ENCODE assay signal across 9 cellular contexts in the genomic region with DNA sequence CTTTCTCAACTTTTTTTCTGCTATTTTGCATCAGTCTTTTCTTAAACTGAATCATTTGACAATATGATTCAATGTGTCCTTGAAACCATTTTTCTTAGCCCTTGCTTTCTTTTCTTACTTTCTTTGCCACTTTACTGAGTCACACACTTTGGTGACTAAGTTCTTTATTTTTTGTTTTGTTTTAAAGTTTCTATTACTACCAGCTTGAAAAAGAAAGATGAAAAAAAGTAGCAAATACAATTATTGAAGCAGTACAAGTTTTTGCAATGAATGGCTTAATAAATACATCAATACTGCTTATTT.
DNase-seq lines count a peak whose midpoint lies in the region; ATAC-seq, FAIRE-seq and TF ChIP-seq lines count a peak whose summit lies in the region.
"Had no signal": no experiment of that assay in that cellular context is flagged by ENCODE, and none has a peak within 500 bp of the region (broad histone marks: within the 10 kb centered on the region; RNA-seq: fewer than 3 reads in every experiment).

No MANE protein-coding gene starts in this region.

- CTCF ChIA-PET in HepG2 (lab: Yijun Ruan, JAX; ENCODE audit: low intra/inter-chr PET ratio, low total read pairs) (interaction anchor here (0.6 kb wide), 1 partner anchor 198 kb away, joined by 3 read pairs; no protein-coding TSS in a partner anchor), RWPE1 (lab: Yijun Ruan, JAX) (no interaction called here), PC-9 (lab: Charles Lee) (interaction anchor here (0.6 kb wide), 1 partner anchor 38 kb away, joined by 4 read pairs; no protein-coding TSS in a partner anchor)

- ATAC-seq in HepG2 (no peak), right lobe of liver (no peak), aorta (ENCODE audit: low FRiP score) (no peak)

- H3K4me3 ChIP-seq in HepG2 (replicated peaks in 1 of 3; ENCODE audit: insufficient read depth in 1 of 3, low read depth in 2 of 3, low read length in 3 of 3) (no peak overlapping the region), right lobe of liver (no peak overlapping the region), esophagus squamous epithelium (no peak overlapping the region), aorta (ENCODE audit: low read length in 2 of 2) (no peak overlapping the region), PC-9 (no peak overlapping the region)

- BruUV-seq in HepG2 (replicated peaks; lab: Mats Ljungman, UMichigan) (no TSS peak), PC-9 (replicated peaks; lab: Mats Ljungman, UMichigan) (no TSS peak)

- no peaks in the 10 kb centered on the region; a peak in 1 of 5 replicates for H3K27me3 ChIP-seq in HepG2 (ENCODE audit: control insufficient read depth in 1 of 2, insufficient read depth in 2 of 2, low read length in 2 of 2)
- H3K27me3 ChIP-seq in right lobe of liver, result no peaks in the 10 kb centered on the region
- H3K27me3 ChIP-seq in esophagus squamous epithelium, result no peaks in the 10 kb centered on the region
- H3K27me3 ChIP-seq in aorta (ENCODE audit: control insufficient read depth in 1 of 2, insufficient read depth in 2 of 2, low read length in 1 of 2), result no peaks in the 10 kb centered on the region
- H3K27me3 ChIP-seq in PC-9 (ENCODE audit: insufficient read depth, low read depth), result no peaks in the 10 kb centered on the region

- in situ Hi-C loops in HepG2 (cut with HindIII; ENCODE audit: extremely low pct_ligation_motif_present, low pct_unique_long_range_greater_than_20kb), result no loop called here

- H3K36me3 ChIP-seq in HepG2 (replicated peaks in 1 of 2; ENCODE audit: control insufficient read depth in 1 of 2, insufficient read depth in 2 of 2, low read length in 2 of 2) (no peaks in the 10 kb centered on the region), right lobe of liver (no peaks in the 10 kb centered on the region), esophagus squamous epithelium (no peaks in the 10 kb centered on the region), aorta (ENCODE audit: control insufficient read depth in 1 of 2, insufficient read depth in 2 of 2, low read length in 1 of 2) (no peaks in the 10 kb centered on the region), PC-9 (ENCODE audit: low read depth) (no peaks in the 10 kb centered on the region)

- no peak overlapping the region for H3K4me2 ChIP-seq in HepG2 (ENCODE audit: low read depth, low read length)
- H3K4me2 ChIP-seq in PC-9, result no peak overlapping the region

- H4K20me1 ChIP-seq in HepG2 (ENCODE audit: insufficient read depth, low read length) (no peaks in the 10 kb centered on the region), PC-9 (ENCODE audit: insufficient read depth) (no peaks in the 10 kb centered on the region)

- TF ChIP-seq POLR2A in HepG2 (IDR thresholded peaks at IDR 0.05; ENCODE audit: insufficient read depth in 1 of 2, low read depth in 2 of 2, low read length in 2 of 2) (no peak), right lobe of liver (IDR thresholded peaks at IDR 0.05) (no peak), esophagus squamous epithelium (IDR thresholded peaks at IDR 0.05) (no peak)

- H3K4me1 ChIP-seq in HepG2 (ENCODE audit: insufficient read depth, low read length) (no peaks in the 10 kb centered on the region), right lobe of liver (no peaks in the 10 kb centered on the region), esophagus squamous epithelium (peaks cover 0 to 47% (median 12%) of the 10 kb centered on the region in 3 donors), aorta (ENCODE audit: control insufficient read depth in 1 of 2, insufficient read depth in 2 of 2, low read length in 2 of 2) (peaks cover 2 to 17% of the 10 kb centered on the region in 2 donors), PC-9 (replicated peaks; ENCODE audit: insufficient read depth) (no peaks in the 10 kb centered on the region)

- intact Hi-C loops in HepG2 (cut with micrococcal nuclease; ENCODE audit: unreplicated experiment) (no loop called here), right lobe of liver (cut with DNase I) (no loop called here), esophagus squamous epithelium (cut with DNase I) (no loop called here), aorta (cut with DNase I) (loop anchor here in 1 of 2 donors (5.0 kb wide), 1 partner anchor 57 kb away; no protein-coding TSS in a partner anchor), PC-9 (cut with micrococcal nuclease; ENCODE audit: unreplicated experiment) (no loop called here)

- POLR2A ChIA-PET in HepG2 (lab: Yijun Ruan, JAX) (no interaction called here), RWPE1 (lab: Yijun Ruan, JAX; ENCODE audit: low non-redundant PET) (no interaction called here), PC-9 (lab: Charles Lee; ENCODE audit: unreplicated experiment) (no interaction called here)

- H3K79me2 ChIP-seq in HepG2 (ENCODE audit: insufficient read depth, low read length) (no peaks in the 10 kb centered on the region), PC-9 (ENCODE audit: low read depth) (no peaks in the 10 kb centered on the region)

- peak; percentile 26 for FAIRE-seq in HepG2 (lab: Jason Lieb, UNC)

- H3F3A ChIP-seq in PC-9 (ENCODE audit: insufficient read depth, low read depth), result no peaks in the 10 kb centered on the region

- no peak for TF ChIP-seq CTCF in HepG2 (CRISPR knock-in tag; IDR thresholded peaks at IDR 0.05)
- TF ChIP-seq CTCF in right lobe of liver (IDR thresholded peaks at IDR 0.05), result no peak
- no peak for TF ChIP-seq CTCF in esophagus squamous epithelium (IDR thresholded peaks at IDR 0.05)
- no peak for TF ChIP-seq CTCF in RWPE1 (conservative IDR thresholded peaks at IDR 0.05; ENCODE audit: low read depth)
- TF ChIP-seq CTCF in PC-9 (conservative IDR thresholded peaks at IDR 0.05), result no peak

- TF ChIP-seq EP300 in HepG2 (IDR thresholded peaks at IDR 0.05; ENCODE audit: low read depth in 2 of 2, low read length in 2 of 2), result no peak
- no peak for TF ChIP-seq EP300 in HepG2 (CRISPR knock-in tag; IDR thresholded peaks at IDR 0.05; ENCODE audit: borderline replicate concordance)

- no peak overlapping the region for H3K9ac ChIP-seq in HepG2 (ENCODE audit: insufficient read depth, low read depth, low read length)

- H3K9me2 ChIP-seq in PC-9 (ENCODE audit: insufficient read depth), result no peaks in the 10 kb centered on the region; the same call in 1 of the 2 replicates

- H3K9me3 ChIP-seq in HepG2 (ENCODE audit: low read length) (no peaks in the 10 kb centered on the region), right lobe of liver (no peaks in the 10 kb centered on the region), esophagus squamous epithelium (no peaks in the 10 kb centered on the region), aorta (ENCODE audit: control insufficient read depth, low read length) (no peaks in the 10 kb centered on the region), PC-9 (ENCODE audit: insufficient read depth, low read depth) (no peaks in the 10 kb centered on the region)

- TF ChIP-seq RAD21 in HepG2 (CRISPR knock-in tag; IDR thresholded peaks at IDR 0.05), result no peak

- H2AFZ ChIP-seq in HepG2 (ENCODE audit: low read length) (no peak overlapping the region), PC-9 (no peak overlapping the region)

- DNase-seq in HepG2 (ENCODE audit: low spot score) (no peak), right lobe of liver (no peak), M059J (ENCODE audit: low read depth) (peak; percentile 59), esophagus squamous epithelium (lab: John Stamatoyannopoulos, UW) (no peak), aorta (no peak), mesenteric fat pad (ENCODE audit: low spot score) (no peak), RWPE1 (ENCODE audit: low spot score) (no peak), PC-9 (no peak)
- DNase-seq: NCI-H2107 had no signal

- H3K27ac ChIP-seq in HepG2 (ENCODE audit: extremely low read length, insufficient read depth, low read length) (no peak overlapping the region), right lobe of liver (no peak overlapping the region), esophagus squamous epithelium (peak overlapping the region in 3 of 4 donors; percentile 66 to 86 (median 74)), aorta (ENCODE audit: low read depth in 1 of 2, low read length in 2 of 2) (peak overlapping the region; percentile 96 to 100), RWPE1 (no peak overlapping the region), PC-9 (no peak overlapping the region)

TF ChIP-seq in HepG2, 621 proteins besides CTCF, POLR2A, EP300 and RAD21:
- no peak for TF ChIP-seq NFKBIZ (CRISPR knock-in tag; IDR thresholded peaks at IDR 0.05)
- TF ChIP-seq, protein P1, sequence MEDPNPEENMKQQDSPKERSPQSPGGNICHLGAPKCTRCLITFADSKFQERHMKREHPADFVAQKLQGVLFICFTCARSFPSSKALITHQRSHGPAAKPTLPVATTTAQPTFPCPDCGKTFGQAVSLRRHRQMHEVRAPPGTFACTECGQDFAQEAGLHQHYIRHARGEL (CRISPR knock-in tag; IDR thresholded peaks at IDR 0.05), result no peak
- no peak for TF ChIP-seq NR3C1 (CRISPR knock-in tag; IDR thresholded peaks at IDR 0.05)
- no peak for TF ChIP-seq DR1 (CRISPR knock-in tag; IDR thresholded peaks at IDR 0.05)

Comparison
In these comparisons a context has a peak if more than half of its experiments do, and no peak if none do; other contexts are left out.
1. H3K27ac ChIP-seq: peak in esophagus squamous epithelium (3 of 4) and aorta (2 of 2); none in HepG2 (single experiment), right lobe of liver (0 of 3), RWPE1 (single experiment) and PC-9 (single experiment).